ENCODE assay signal across 1 cellular context in the genomic region with DNA sequence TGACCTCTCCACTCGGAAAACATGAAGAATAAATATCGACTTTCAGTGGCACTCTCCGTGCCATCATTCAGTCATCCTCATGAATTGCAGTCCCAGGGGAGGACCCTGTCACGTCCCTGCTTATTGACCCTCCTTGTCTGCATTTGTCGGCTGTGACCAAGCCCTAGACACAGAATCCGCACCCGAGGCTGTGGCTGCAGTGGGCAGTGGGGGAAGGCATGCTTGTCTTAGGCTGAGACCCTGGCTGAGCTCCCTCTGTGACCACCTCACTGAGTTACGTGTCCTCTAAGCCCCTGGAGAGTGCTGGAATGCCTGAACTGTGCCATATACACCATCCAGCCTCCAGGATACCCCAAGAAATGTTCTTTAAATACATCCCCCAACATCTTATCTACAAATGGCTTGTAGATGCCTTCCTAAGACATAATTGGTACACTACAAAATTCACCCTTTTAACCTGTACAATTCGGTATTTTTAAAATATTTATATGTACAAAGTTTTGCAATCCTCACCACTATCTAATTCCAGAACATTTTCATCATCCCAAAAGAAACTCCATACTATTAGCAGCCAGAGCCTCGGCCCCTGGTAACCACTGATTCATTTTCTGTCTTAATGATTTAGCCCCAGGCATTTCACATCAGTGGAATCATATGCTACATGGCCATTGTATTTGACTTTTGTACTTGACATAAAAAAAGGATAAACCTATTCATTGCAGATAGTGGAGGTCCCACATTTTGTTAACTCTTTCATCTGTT.
TF ChIP-seq lines count a peak whose summit lies in the region.

No MANE protein-coding gene starts in this region.

TF ChIP-seq in H1, 55 proteins besides CTCF, POLR2A, EP300 and RAD21 (continued from another document):
- TF ChIP-seq, protein P1, sequence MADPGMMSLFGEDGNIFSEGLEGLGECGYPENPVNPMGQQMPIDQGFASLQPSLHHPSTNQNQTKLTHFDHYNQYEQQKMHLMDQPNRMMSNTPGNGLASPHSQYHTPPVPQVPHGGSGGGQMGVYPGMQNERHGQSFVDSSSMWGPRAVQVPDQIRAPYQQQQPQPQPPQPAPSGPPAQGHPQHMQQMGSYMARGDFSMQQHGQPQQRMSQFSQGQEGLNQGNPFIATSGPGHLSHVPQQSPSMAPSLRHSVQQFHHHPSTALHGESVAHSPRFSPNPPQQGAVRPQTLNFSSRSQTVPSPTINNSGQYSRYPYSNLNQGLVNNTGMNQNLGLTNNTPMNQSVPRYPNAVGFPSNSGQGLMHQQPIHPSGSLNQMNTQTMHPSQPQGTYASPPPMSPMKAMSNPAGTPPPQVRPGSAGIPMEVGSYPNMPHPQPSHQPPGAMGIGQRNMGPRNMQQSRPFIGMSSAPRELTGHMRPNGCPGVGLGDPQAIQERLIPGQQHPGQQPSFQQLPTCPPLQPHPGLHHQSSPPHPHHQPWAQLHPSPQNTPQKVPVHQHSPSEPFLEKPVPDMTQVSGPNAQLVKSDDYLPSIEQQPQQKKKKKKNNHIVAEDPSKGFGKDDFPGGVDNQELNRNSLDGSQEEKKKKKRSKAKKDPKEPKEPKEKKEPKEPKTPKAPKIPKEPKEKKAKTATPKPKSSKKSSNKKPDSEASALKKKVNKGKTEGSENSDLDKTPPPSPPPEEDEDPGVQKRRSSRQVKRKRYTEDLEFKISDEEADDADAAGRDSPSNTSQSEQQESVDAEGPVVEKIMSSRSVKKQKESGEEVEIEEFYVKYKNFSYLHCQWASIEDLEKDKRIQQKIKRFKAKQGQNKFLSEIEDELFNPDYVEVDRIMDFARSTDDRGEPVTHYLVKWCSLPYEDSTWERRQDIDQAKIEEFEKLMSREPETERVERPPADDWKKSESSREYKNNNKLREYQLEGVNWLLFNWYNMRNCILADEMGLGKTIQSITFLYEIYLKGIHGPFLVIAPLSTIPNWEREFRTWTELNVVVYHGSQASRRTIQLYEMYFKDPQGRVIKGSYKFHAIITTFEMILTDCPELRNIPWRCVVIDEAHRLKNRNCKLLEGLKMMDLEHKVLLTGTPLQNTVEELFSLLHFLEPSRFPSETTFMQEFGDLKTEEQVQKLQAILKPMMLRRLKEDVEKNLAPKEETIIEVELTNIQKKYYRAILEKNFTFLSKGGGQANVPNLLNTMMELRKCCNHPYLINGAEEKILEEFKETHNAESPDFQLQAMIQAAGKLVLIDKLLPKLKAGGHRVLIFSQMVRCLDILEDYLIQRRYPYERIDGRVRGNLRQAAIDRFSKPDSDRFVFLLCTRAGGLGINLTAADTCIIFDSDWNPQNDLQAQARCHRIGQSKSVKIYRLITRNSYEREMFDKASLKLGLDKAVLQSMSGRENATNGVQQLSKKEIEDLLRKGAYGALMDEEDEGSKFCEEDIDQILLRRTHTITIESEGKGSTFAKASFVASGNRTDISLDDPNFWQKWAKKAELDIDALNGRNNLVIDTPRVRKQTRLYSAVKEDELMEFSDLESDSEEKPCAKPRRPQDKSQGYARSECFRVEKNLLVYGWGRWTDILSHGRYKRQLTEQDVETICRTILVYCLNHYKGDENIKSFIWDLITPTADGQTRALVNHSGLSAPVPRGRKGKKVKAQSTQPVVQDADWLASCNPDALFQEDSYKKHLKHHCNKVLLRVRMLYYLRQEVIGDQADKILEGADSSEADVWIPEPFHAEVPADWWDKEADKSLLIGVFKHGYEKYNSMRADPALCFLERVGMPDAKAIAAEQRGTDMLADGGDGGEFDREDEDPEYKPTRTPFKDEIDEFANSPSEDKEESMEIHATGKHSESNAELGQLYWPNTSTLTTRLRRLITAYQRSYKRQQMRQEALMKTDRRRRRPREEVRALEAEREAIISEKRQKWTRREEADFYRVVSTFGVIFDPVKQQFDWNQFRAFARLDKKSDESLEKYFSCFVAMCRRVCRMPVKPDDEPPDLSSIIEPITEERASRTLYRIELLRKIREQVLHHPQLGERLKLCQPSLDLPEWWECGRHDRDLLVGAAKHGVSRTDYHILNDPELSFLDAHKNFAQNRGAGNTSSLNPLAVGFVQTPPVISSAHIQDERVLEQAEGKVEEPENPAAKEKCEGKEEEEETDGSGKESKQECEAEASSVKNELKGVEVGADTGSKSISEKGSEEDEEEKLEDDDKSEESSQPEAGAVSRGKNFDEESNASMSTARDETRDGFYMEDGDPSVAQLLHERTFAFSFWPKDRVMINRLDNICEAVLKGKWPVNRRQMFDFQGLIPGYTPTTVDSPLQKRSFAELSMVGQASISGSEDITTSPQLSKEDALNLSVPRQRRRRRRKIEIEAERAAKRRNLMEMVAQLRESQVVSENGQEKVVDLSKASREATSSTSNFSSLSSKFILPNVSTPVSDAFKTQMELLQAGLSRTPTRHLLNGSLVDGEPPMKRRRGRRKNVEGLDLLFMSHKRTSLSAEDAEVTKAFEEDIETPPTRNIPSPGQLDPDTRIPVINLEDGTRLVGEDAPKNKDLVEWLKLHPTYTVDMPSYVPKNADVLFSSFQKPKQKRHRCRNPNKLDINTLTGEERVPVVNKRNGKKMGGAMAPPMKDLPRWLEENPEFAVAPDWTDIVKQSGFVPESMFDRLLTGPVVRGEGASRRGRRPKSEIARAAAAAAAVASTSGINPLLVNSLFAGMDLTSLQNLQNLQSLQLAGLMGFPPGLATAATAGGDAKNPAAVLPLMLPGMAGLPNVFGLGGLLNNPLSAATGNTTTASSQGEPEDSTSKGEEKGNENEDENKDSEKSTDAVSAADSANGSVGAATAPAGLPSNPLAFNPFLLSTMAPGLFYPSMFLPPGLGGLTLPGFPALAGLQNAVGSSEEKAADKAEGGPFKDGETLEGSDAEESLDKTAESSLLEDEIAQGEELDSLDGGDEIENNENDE (IDR thresholded peaks at IDR 0.05; ENCODE audit: insufficient replicate concordance, low read length): no peak
- TF ChIP-seq SP2 (IDR thresholded peaks at IDR 0.05; ENCODE audit: low read length): no peak
- TF ChIP-seq TBP (IDR thresholded peaks at IDR 0.05; ENCODE audit: low read depth, low read length): no peak
- no peak for TF ChIP-seq GABPA (IDR thresholded peaks at IDR 0.05; ENCODE audit: borderline replicate concordance, insufficient read depth, low read length)
- TF ChIP-seq CHD2 (IDR thresholded peaks at IDR 0.05; ENCODE audit: low read length): no peak
- no peak for TF ChIP-seq TEAD4 (IDR thresholded peaks at IDR 0.05; ENCODE audit: low read depth, low read length)
- no peak for TF ChIP-seq TAF1 (IDR thresholded peaks at IDR 0.05; ENCODE audit: low read depth, low read length)
- TF ChIP-seq TCF12 (IDR thresholded peaks at IDR 0.05; ENCODE audit: low read depth, low read length): no peak
- TF ChIP-seq JUN (IDR thresholded peaks at IDR 0.05; ENCODE audit: low read depth, low read length): no peak
- TF ChIP-seq, protein P2, sequence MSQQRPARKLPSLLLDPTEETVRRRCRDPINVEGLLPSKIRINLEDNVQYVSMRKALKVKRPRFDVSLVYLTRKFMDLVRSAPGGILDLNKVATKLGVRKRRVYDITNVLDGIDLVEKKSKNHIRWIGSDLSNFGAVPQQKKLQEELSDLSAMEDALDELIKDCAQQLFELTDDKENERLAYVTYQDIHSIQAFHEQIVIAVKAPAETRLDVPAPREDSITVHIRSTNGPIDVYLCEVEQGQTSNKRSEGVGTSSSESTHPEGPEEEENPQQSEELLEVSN (IDR thresholded peaks at IDR 0.05): no peak
- TF ChIP-seq GTF2F1 (IDR thresholded peaks at IDR 0.05; ENCODE audit: borderline replicate concordance, low read depth, low read length): no peak
- TF ChIP-seq BRCA1 (IDR thresholded peaks at IDR 0.05; ENCODE audit: low read depth, low read length): no peak
- TF ChIP-seq JUND (IDR thresholded peaks at IDR 0.05; ENCODE audit: low read length): no peak
- TF ChIP-seq CHD1 (IDR thresholded peaks at IDR 0.05; ENCODE audit: low read depth, low read length): no peak
- no peak for TF ChIP-seq EZH2 (IDR thresholded peaks at IDR 0.05; ENCODE audit: low read depth, low read length, severe bottlenecking)
- no peak for TF ChIP-seq SIN3A (conservative IDR thresholded peaks at IDR 0.05 in 1 of 2, IDR thresholded peaks at IDR 0.05 in 1 of 2; ENCODE audit: low read depth in 1 of 2, low read length in 2 of 2)
